In the genomic region with DNA sequence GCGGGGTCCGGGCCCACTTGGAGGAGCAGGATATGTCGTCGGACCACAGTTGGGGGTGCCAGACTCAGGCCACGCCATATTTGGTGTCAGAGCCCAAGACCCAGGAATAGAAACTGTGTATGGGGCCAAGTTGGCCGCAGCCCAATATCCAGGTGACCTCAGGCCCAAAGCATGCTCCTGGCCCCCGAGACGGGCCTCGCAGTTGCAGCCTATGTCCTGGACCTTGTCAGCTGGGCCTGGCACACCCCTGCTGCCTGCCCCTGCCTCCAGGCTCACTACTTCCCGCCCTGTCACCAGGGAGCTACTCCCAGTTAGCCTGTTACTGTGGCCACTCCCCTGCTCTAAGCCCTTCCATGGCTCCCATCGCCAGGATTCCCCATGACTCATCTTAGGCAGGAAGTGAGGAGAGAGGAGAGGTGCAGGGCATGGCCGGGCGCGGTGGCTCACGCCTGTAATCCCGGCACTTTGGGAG, we compare ENCODE assay signal across 8 cellular contexts. TPM values are rescaled to one million over a fixed set of nuclear protein-coding genes. Genes with fewer than 3 reads are reported as not detected.
DNase-seq lines count a peak whose midpoint lies in the region; ATAC-seq and TF ChIP-seq lines count a peak whose summit lies in the region.

No MANE protein-coding gene starts in this region.

- H3K27me3 ChIP-seq in right lobe of liver (no peaks in the 10 kb centered on the region), upper lobe of left lung (no peaks in the 10 kb centered on the region)

- DNase-seq in M059J (ENCODE audit: low read depth) (peak; percentile 85), dermis microvascular lymphatic vessel endothelial cell (ENCODE audit: low read depth in 2 of 2) (peak; percentile 81 to 88), right lobe of liver (peak in 1 of 3 donors; percentile 68), upper lobe of left lung (peak; percentile 66 to 72), T-helper 1 cell (no peak), NCI-H2227 treated with DMSO at 0.1 percent for 48 hours (lab: John Stamatoyannopoulos, UW) (no peak)
- no peak for DNase-seq in activated T-cell treated with anti-CD3 and anti-CD28 coated beads, Interleukin-2, amount 50 U/mL, for 24 hours

- TF ChIP-seq EP300 in upper lobe of left lung (IDR thresholded peaks at IDR 0.05), result peak in 1 of 4 donors; percentile 22

- 86% methylated on average over 6 of the region's 16 CpGs for WGBS in right lobe of liver (ENCODE audit: insufficient coverage, low coverage, low lambda C conversion rate, missing lambda C conversion rate)
- 57 to 61% methylated on average over 11 to 12 of the region's 16 CpGs for WGBS in upper lobe of left lung, 2 donors

- H3K4me3 ChIP-seq in right lobe of liver (no peak overlapping the region), upper lobe of left lung (no peak overlapping the region)

- no peaks in the 10 kb centered on the region for H3K36me3 ChIP-seq in right lobe of liver
- H3K36me3 ChIP-seq in upper lobe of left lung, result peaks cover 0 to 9% (median 4%) of the 10 kb centered on the region in 4 donors

- H3K36me3 Mint-ChIP-seq in activated T-cell treated with anti-CD3 and anti-CD28 coated beads, Interleukin-2, amount 50 U/mL, for 24 hours (ENCODE audit: low read depth), result no peaks in the 10 kb centered on the region

- H3K4me1 Mint-ChIP-seq in activated T-cell treated with anti-CD3 and anti-CD28 coated beads, Interleukin-2, amount 50 U/mL, for 24 hours (ENCODE audit: low read depth), result no peaks in the 10 kb centered on the region

- ATAC-seq in right lobe of liver (peak; percentile 18 to 84 (median 46)), upper lobe of left lung (ENCODE audit: low FRiP score in 2 of 2) (peak; percentile 65 to 88), HG02759 (IDR thresholded peaks at IDR 0.05; ENCODE audit: unreplicated experiment) (no peak)

- H3K9me3 ChIP-seq in right lobe of liver, result no peaks in the 10 kb centered on the region
- no peaks in the 10 kb centered on the region for H3K9me3 ChIP-seq in upper lobe of left lung

- H3K27ac Mint-ChIP-seq in activated T-cell treated with anti-CD3 and anti-CD28 coated beads, Interleukin-2, amount 50 U/mL, for 24 hours, result no peak overlapping the region

- no peaks in the 10 kb centered on the region for H3K4me1 ChIP-seq in right lobe of liver
- peaks cover 6 to 18% (median 14%) of the 10 kb centered on the region in 4 donors for H3K4me1 ChIP-seq in upper lobe of left lung

- intact Hi-C loops in right lobe of liver (cut with DNase I), result no loop called here

- H3K27ac ChIP-seq in right lobe of liver (no peak overlapping the region), upper lobe of left lung (peak overlapping the region in 3 of 4 donors; percentile 48 to 72 (median 66))

- TF ChIP-seq CTCF in right lobe of liver (IDR thresholded peaks at IDR 0.05) (no peak), upper lobe of left lung (IDR thresholded peaks at IDR 0.05) (no peak)

- no peak for TF ChIP-seq POLR2A in right lobe of liver (IDR thresholded peaks at IDR 0.05)
- TF ChIP-seq POLR2A in upper lobe of left lung (IDR thresholded peaks at IDR 0.05), result no peak

- H3K4me3 Mint-ChIP-seq in activated T-cell treated with anti-CD3 and anti-CD28 coated beads, Interleukin-2, amount 50 U/mL, for 24 hours, result no peak overlapping the region

- no peaks in the 10 kb centered on the region for H3K9me3 Mint-ChIP-seq in activated T-cell treated with anti-CD3 and anti-CD28 coated beads, Interleukin-2, amount 50 U/mL, for 24 hours

- no peaks in the 10 kb centered on the region for H3K27me3 Mint-ChIP-seq in activated T-cell treated with anti-CD3 and anti-CD28 coated beads, Interleukin-2, amount 50 U/mL, for 24 hours

RNA-seq across cellular contexts. Expression of a gene that starts 23.1 kb away (rescaled TPM):
- 2.5 and 2.9 TPM in 2 replicates for total RNA-seq in M059J (2014; rRNA removed; shearing (Covaris generic))
- total RNA-seq in dermis microvascular lymphatic vessel endothelial cell, result 43.8 and 70.8 TPM in 2 replicates
- total RNA-seq in right lobe of liver, result 1 to 10 TPM in 5 of 6 experiments, under 1 TPM in 1; 0.86 to 3.7 (median 2.2) TPM
- total RNA-seq in upper lobe of left lung, result 10 to 100 TPM in 5 of 6 donors, 1 to 10 TPM in 1; 7.7 to 30.0 (median 16.1) TPM

RNA-seq across cellular contexts. Expression of a gene that starts 48.4 kb away (rescaled TPM):
- 47.9 and 80.4 TPM in 2 replicates for total RNA-seq in M059J (2014; rRNA removed; shearing (Covaris generic))
- total RNA-seq in dermis microvascular lymphatic vessel endothelial cell (105 and 190 TPM in 2 replicates), right lobe of liver (100 to 1,000 TPM; 146 to 211 (median 170) TPM), upper lobe of left lung (100 to 1,000 TPM in 5 of 6 donors, 10 to 100 TPM in 1; 79.6 to 265 (median 220) TPM)

RNA-seq across cellular contexts. Expression of a gene that starts 57.2 kb away (rescaled TPM):
- not detected in 2 replicates for total RNA-seq in M059J (2014; rRNA removed; shearing (Covaris generic))
- total RNA-seq in dermis microvascular lymphatic vessel endothelial cell (0.25 and 0.39 TPM in 2 replicates), right lobe of liver (under 1 TPM in 3 of 6 experiments, not detected in 3; 0.37 to 0.78 (median 0.68) TPM), upper lobe of left lung (1 to 10 TPM in 1 of 6 donors, under 1 TPM in 2, not detected in 3; 0.44 to 1.2 (median 0.78) TPM)

Comparison
In these comparisons a context has a peak if more than half of its experiments do, and no peak if none do; other contexts are left out.
1. DNase-seq: peak in M059J (single experiment), dermis microvascular lymphatic vessel endothelial cell (2 of 2) and upper lobe of left lung (2 of 2); none in T-helper 1 cell (0 of 5), NCI-H2227 treated with DMSO at 0.1 percent for 48 hours (single experiment) and activated T-cell treated with anti-CD3 and anti-CD28 coated beads, Interleukin-2, amount 50 U/mL, for 24 hours (single experiment).
2. H3K27ac ChIP-seq: peak in upper lobe of left lung (3 of 4); none in right lobe of liver (0 of 3).